2 cellular contexts compared by ENCODE assay signal in genomic region chr20:64051033-64051452, GRCh38.
TF ChIP-seq lines count a peak whose summit lies in the region.

No MANE protein-coding gene starts in this region.

TF ChIP-seq in K562, 482 proteins besides CTCF, POLR2A, EP300 and RAD21:
- TF ChIP-seq ARID1B (IDR thresholded peaks at IDR 0.05) (no peak), PTTG1 (tag; IDR thresholded peaks at IDR 0.05; ENCODE audit: low read depth) (no peak), E2F3 (CRISPR knock-in tag; IDR thresholded peaks at IDR 0.05) (no peak), USF1 (CRISPR knock-in tag; IDR thresholded peaks at IDR 0.05) (no peak), REST (CRISPR knock-in tag; IDR thresholded peaks at IDR 0.05; ENCODE audit: low read depth) (no peak), NEUROD1 (IDR thresholded peaks at IDR 0.05; ENCODE audit: borderline replicate concordance, low read depth, low read length, partially characterized antibody) (no peak), TSHZ1 (CRISPR knock-in tag; IDR thresholded peaks at IDR 0.05) (no peak), ZNF444 (CRISPR knock-in tag; IDR thresholded peaks at IDR 0.05) (no peak), KLF1 (tag; IDR thresholded peaks at IDR 0.05) (no peak), POU5F1 (IDR thresholded peaks at IDR 0.05; ENCODE audit: borderline replicate concordance, low read depth, low read length, partially characterized antibody) (no peak)
- TF ChIP-seq, protein P1, sequence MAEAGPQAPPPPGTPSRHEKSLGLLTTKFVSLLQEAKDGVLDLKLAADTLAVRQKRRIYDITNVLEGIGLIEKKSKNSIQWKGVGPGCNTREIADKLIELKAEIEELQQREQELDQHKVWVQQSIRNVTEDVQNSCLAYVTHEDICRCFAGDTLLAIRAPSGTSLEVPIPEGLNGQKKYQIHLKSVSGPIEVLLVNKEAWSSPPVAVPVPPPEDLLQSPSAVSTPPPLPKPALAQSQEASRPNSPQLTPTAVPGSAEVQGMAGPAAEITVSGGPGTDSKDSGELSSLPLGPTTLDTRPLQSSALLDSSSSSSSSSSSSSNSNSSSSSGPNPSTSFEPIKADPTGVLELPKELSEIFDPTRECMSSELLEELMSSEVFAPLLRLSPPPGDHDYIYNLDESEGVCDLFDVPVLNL (CRISPR knock-in tag; IDR thresholded peaks at IDR 0.05; ENCODE audit: low read depth) = no peak

TF ChIP-seq in liver, 16 proteins besides CTCF, POLR2A, EP300 and RAD21:
- no peak for TF ChIP-seq EGR1 (IDR thresholded peaks at IDR 0.05; ENCODE audit: low read depth in 2 of 2)
- TF ChIP-seq HNF4G (IDR thresholded peaks at IDR 0.05) = no peak
- TF ChIP-seq YY1 (IDR thresholded peaks at IDR 0.05) = no peak
- TF ChIP-seq, protein P2, sequence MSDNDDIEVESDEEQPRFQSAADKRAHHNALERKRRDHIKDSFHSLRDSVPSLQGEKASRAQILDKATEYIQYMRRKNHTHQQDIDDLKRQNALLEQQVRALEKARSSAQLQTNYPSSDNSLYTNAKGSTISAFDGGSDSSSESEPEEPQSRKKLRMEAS (IDR thresholded peaks at IDR 0.05) = no peak
- TF ChIP-seq, protein P3, sequence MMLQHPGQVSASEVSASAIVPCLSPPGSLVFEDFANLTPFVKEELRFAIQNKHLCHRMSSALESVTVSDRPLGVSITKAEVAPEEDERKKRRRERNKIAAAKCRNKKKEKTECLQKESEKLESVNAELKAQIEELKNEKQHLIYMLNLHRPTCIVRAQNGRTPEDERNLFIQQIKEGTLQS (IDR thresholded peaks at IDR 0.05) = no peak
- TF ChIP-seq FOXA2 (IDR thresholded peaks at IDR 0.05) = no peak
- no peak for TF ChIP-seq RXRA (IDR thresholded peaks at IDR 0.05)
- TF ChIP-seq ZBTB33 (IDR thresholded peaks at IDR 0.05) = no peak
- no peak for TF ChIP-seq FOXA1 (IDR thresholded peaks at IDR 0.05)
- TF ChIP-seq SP1 (IDR thresholded peaks at IDR 0.05) = no peak
